ENCODE assay signal across 28 cellular contexts in the genomic region with DNA sequence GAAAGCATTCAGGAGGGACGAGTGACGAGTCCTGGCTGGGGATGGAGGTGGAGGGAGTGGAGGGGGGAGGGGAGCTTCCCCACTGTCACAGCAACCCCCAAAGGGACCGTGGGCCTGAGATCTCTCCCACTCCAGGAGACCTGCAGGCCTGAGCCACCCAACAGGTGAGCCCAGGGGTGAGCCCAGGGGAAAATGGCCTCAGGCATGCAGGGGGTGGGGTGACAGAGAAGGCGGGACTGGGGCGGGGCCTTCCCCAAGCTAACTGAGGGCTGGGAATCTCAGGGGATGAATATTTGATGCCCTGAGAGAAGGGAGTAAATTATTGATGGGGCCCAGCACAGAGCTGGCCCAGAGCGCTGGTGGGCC. TPM values are rescaled to one million over a fixed set of nuclear protein-coding genes. Genes with fewer than 3 reads are reported as not detected.
DNase-seq lines count a peak whose midpoint lies in the region; ATAC-seq and TF ChIP-seq lines count a peak whose summit lies in the region.
"Had no signal": no experiment of that assay in that cellular context is flagged by ENCODE, and none has a peak within 500 bp of the region (broad histone marks: within the 10 kb centered on the region; RNA-seq: fewer than 3 reads in every experiment).

No MANE protein-coding gene starts in this region.

- peaks cover 6 to 29% of the 10 kb centered on the region in 2 donors for H3K27me3 Mint-ChIP-seq in natural killer cell (ENCODE audit: low read depth in 2 of 2)
- H3K27me3 Mint-ChIP-seq in natural killer cell treated with Interleukin-12 subunit alpha and Interleukin-12 subunit beta and Interleukin-15 and Interleukin-18, amount 100 ng/mL, for 72 hours = peaks cover 15 to 31% of the 10 kb centered on the region in 2 donors
- peaks cover 36% of the 10 kb centered on the region for H3K27me3 Mint-ChIP-seq in activated T-cell treated with anti-CD3 and anti-CD28 coated beads, Interleukin-2, amount 50 U/mL, for 72 hours (ENCODE audit: low read depth)

- H3K9me3 Mint-ChIP-seq in natural killer cell = no peaks in the 10 kb centered on the region
- no peaks in the 10 kb centered on the region for H3K9me3 Mint-ChIP-seq in natural killer cell treated with Interleukin-12 subunit alpha and Interleukin-12 subunit beta and Interleukin-15 and Interleukin-18, amount 100 ng/mL, for 72 hours
- no peaks in the 10 kb centered on the region for H3K9me3 Mint-ChIP-seq in activated T-cell treated with anti-CD3 and anti-CD28 coated beads, Interleukin-2, amount 50 U/mL, for 72 hours
- H3K9me3 Mint-ChIP-seq: endodermal cell, HFFc6, neural crest cell had no signal

- no peak overlapping the region for H3K27ac Mint-ChIP-seq in natural killer cell
- H3K27ac Mint-ChIP-seq in natural killer cell treated with Interleukin-12 subunit alpha and Interleukin-12 subunit beta and Interleukin-15 and Interleukin-18, amount 100 ng/mL, for 72 hours = no peak overlapping the region
- no peak overlapping the region for H3K27ac Mint-ChIP-seq in activated T-cell treated with anti-CD3 and anti-CD28 coated beads, Interleukin-2, amount 50 U/mL, for 72 hours
- H3K27ac Mint-ChIP-seq: endodermal cell, HFFc6 had no signal

- DNase-seq in natural killer cell = no peak
- no peak for DNase-seq in natural killer cell treated with Interleukin-12 subunit alpha and Interleukin-12 subunit beta and Interleukin-15 and Interleukin-18, amount 100 ng/mL, for 72 hours (ENCODE audit: low spot score)
- peak; percentile 52 for DNase-seq in RWPE1 (ENCODE audit: low spot score)
- DNase-seq in iPS-NIHi7 (ENCODE audit: extremely low spot score) = peak; percentile 58
- DNase-seq in T-helper 2 cell = no peak
- no peak for DNase-seq in effector CD8-positive, alpha-beta T cell (lab: John Stamatoyannopoulos, UW)
- DNase-seq in activated T-cell treated with anti-CD3 and anti-CD28 coated beads, Interleukin-2, amount 50 U/mL, for 72 hours = no peak
- no peak for DNase-seq in NCI-H446 (lab: John Stamatoyannopoulos, UW)
- DNase-seq: activated CD4-positive, alpha-beta T cell treated with anti-CD3 and anti-CD28 coated beads for 1 hour; activated naive CD4-positive, alpha-beta T cell; activated T-cell treated with anti-CD3 and anti-CD28 coated beads, Interleukin-2, amount 50 U/mL, for 1 hour; adrenal gland; DMS153; HFFc6; left ventricle myocardium inferior; NCI-H1092; NCI-H2081; substantia nigra had no signal

- POLR2A ChIA-PET in RWPE1 (lab: Yijun Ruan, JAX; ENCODE audit: low non-redundant PET) = no interaction called here

- ATAC-seq in natural killer cell = no peak
- no peak for ATAC-seq in natural killer cell treated with Interleukin-12 subunit alpha and Interleukin-12 subunit beta and Interleukin-15 and Interleukin-18, amount 100 ng/mL, for 72 hours
- ATAC-seq in activated T-cell treated with anti-CD3 and anti-CD28 coated beads, Interleukin-2, amount 50 U/mL, for 72 hours (replicated peaks in 1 of 2) = no peak
- ATAC-seq: Right ventricle myocardium inferior had no signal

- no peaks in the 10 kb centered on the region for H3K36me3 Mint-ChIP-seq in natural killer cell
- H3K36me3 Mint-ChIP-seq in natural killer cell treated with Interleukin-12 subunit alpha and Interleukin-12 subunit beta and Interleukin-15 and Interleukin-18, amount 100 ng/mL, for 72 hours = no peaks in the 10 kb centered on the region
- H3K36me3 Mint-ChIP-seq in activated T-cell treated with anti-CD3 and anti-CD28 coated beads, Interleukin-2, amount 50 U/mL, for 72 hours (ENCODE audit: insufficient read depth in 2 of 2) = no peaks in the 10 kb centered on the region

- no peak for TF ChIP-seq CTCF in natural killer cell (IDR thresholded peaks at IDR 0.05)
- no peak for TF ChIP-seq CTCF in RWPE1 (conservative IDR thresholded peaks at IDR 0.05; ENCODE audit: low read depth)

- H3K4me1 Mint-ChIP-seq in natural killer cell = peaks cover 0 to 19% of the 10 kb centered on the region in 2 donors
- peaks cover 0 to 5% of the 10 kb centered on the region in 2 donors for H3K4me1 Mint-ChIP-seq in natural killer cell treated with Interleukin-12 subunit alpha and Interleukin-12 subunit beta and Interleukin-15 and Interleukin-18, amount 100 ng/mL, for 72 hours (ENCODE audit: low read depth in 2 of 2)
- peaks cover 5% of the 10 kb centered on the region for H3K4me1 Mint-ChIP-seq in activated T-cell treated with anti-CD3 and anti-CD28 coated beads, Interleukin-2, amount 50 U/mL, for 72 hours (ENCODE audit: low read depth)
- H3K4me1 Mint-ChIP-seq: neural crest cell had no signal

- intact Hi-C loops in natural killer cell (cut with micrococcal nuclease) = loop anchor here (5.0 kb wide), 1 partner anchor 37 kb away; no protein-coding TSS in a partner anchor

- H3K4me3 Mint-ChIP-seq in natural killer cell = peak overlapping the region; percentile 37
- no peak overlapping the region for H3K4me3 Mint-ChIP-seq in natural killer cell treated with Interleukin-12 subunit alpha and Interleukin-12 subunit beta and Interleukin-15 and Interleukin-18, amount 100 ng/mL, for 72 hours
- H3K4me3 Mint-ChIP-seq in activated T-cell treated with anti-CD3 and anti-CD28 coated beads, Interleukin-2, amount 50 U/mL, for 72 hours = no peak overlapping the region
- H3K4me3 Mint-ChIP-seq: endodermal cell, HFFc6, neural crest cell had no signal

- CTCF ChIA-PET in RWPE1 (lab: Yijun Ruan, JAX) = interaction anchor here (0.7 to 7.8 kb wide), 5 partner anchors 37 to 150 kb away, joined by 3 to 113 read pairs (median 4); no protein-coding TSS in a partner anchor

- peak overlapping the region; percentile 76 for H3K27ac ChIP-seq in RWPE1
- H3K27ac ChIP-seq: adrenal gland, coronary artery, left ventricle myocardium inferior, prostate gland had no signal

RNA-seq across cellular contexts. Expression of a gene that starts 2.4 kb away (rescaled TPM):
- not detected for total RNA-seq in natural killer cell
- total RNA-seq in natural killer cell treated with Interleukin-12 subunit alpha and Interleukin-12 subunit beta and Interleukin-15 and Interleukin-18, amount 100 ng/mL, for 72 hours = not detected
- not detected for total RNA-seq in activated T-cell treated with anti-CD3 and anti-CD28 coated beads, Interleukin-2, amount 50 U/mL, for 72 hours
- total RNA-seq: fibroblast of lung, glomerular endothelial cell, HFFc6, left ventricle myocardium inferior, neural crest cell, Right ventricle myocardium inferior had no signal

RNA-seq across cellular contexts. Expression of a gene that starts 3.4 kb away (rescaled TPM):
- not detected for total RNA-seq in natural killer cell
- total RNA-seq in natural killer cell treated with Interleukin-12 subunit alpha and Interleukin-12 subunit beta and Interleukin-15 and Interleukin-18, amount 100 ng/mL, for 72 hours = not detected
- total RNA-seq in activated T-cell treated with anti-CD3 and anti-CD28 coated beads, Interleukin-2, amount 50 U/mL, for 72 hours = not detected
- total RNA-seq: adrenal gland, bronchial epithelial cell, endodermal cell, fibroblast of lung, glomerular endothelial cell, HFFc6, left ventricle myocardium inferior, neural crest cell, Right ventricle myocardium inferior, skeletal muscle tissue, urinary bladder had no signal

RNA-seq across cellular contexts. Expression of a gene that starts 15.0 kb away (rescaled TPM):
- total RNA-seq in natural killer cell = not detected
- not detected for total RNA-seq in natural killer cell treated with Interleukin-12 subunit alpha and Interleukin-12 subunit beta and Interleukin-15 and Interleukin-18, amount 100 ng/mL, for 72 hours
- not detected for total RNA-seq in activated T-cell treated with anti-CD3 and anti-CD28 coated beads, Interleukin-2, amount 50 U/mL, for 72 hours
- total RNA-seq: adrenal gland, endodermal cell, fibroblast of lung, glomerular endothelial cell, HFFc6, left ventricle myocardium inferior, neural crest cell, prostate gland, Right ventricle myocardium inferior, skeletal muscle tissue, urinary bladder had no signal

RNA-seq across cellular contexts. Expression of a gene that starts 27.2 kb away (rescaled TPM):
- not detected for total RNA-seq in natural killer cell
- not detected for total RNA-seq in natural killer cell treated with Interleukin-12 subunit alpha and Interleukin-12 subunit beta and Interleukin-15 and Interleukin-18, amount 100 ng/mL, for 72 hours
- total RNA-seq in activated T-cell treated with anti-CD3 and anti-CD28 coated beads, Interleukin-2, amount 50 U/mL, for 72 hours = not detected
- total RNA-seq: bronchial epithelial cell, fibroblast of lung, glomerular endothelial cell, HFFc6, left ventricle myocardium inferior, neural crest cell, prostate gland, skeletal muscle tissue had no signal

RNA-seq across cellular contexts. Expression of a gene that starts 47.9 kb away (rescaled TPM):
- total RNA-seq in natural killer cell = 1 to 10 TPM; 4.5 to 9.1 (median 7.8) TPM
- total RNA-seq in natural killer cell treated with Interleukin-12 subunit alpha and Interleukin-12 subunit beta and Interleukin-15 and Interleukin-18, amount 100 ng/mL, for 72 hours = 10 to 100 TPM in 1 of 2 donors, 1 to 10 TPM in 1; 9.8 to 16.7 TPM
- 10 to 100 TPM; 44.3 to 79.7 TPM for total RNA-seq in activated T-cell treated with anti-CD3 and anti-CD28 coated beads, Interleukin-2, amount 50 U/mL, for 72 hours

Comparison
In these comparisons a context has a peak if more than half of its experiments do, and no peak if none do; other contexts are left out.
1. DNase-seq: peak in RWPE1 (single experiment) and iPS-NIHi7 (single experiment); none in natural killer cell (single experiment), natural killer cell treated with Interleukin-12 subunit alpha and Interleukin-12 subunit beta and Interleukin-15 and Interleukin-18, amount 100 ng/mL, for 72 hours (single experiment), T-helper 2 cell (0 of 5), effector CD8-positive, alpha-beta T cell (single experiment), activated T-cell treated with anti-CD3 and anti-CD28 coated beads, Interleukin-2, amount 50 U/mL, for 72 hours (0 of 2) and NCI-H446 (0 of 2).